In the genomic region with DNA sequence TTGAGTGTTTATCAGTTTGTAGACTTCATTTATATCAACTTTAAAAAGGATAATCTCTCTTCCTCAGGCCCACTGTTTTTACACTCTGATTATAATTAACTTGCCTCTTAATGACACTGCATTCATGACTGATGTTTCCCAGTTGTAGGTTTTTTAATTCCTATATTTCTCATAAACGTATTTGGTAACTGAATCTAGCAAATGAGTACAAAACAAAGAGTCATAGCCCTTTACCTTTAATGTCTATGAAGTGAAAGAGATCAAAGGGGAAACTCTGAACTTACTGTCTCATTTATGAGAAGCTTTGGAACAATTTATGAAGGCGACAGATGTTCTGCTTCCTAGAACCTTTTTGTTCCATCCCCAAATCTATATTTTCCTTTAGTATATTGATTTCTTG, we compare ENCODE assay signal across 17 cellular contexts. TPM values are rescaled to one million over a fixed set of nuclear protein-coding genes. Genes with fewer than 3 reads are reported as not detected.
DNase-seq lines count a peak whose midpoint lies in the region; ATAC-seq and TF ChIP-seq lines count a peak whose summit lies in the region.
"Had no signal": no experiment of that assay in that cellular context is flagged by ENCODE, and none has a peak within 500 bp of the region (broad histone marks: within the 10 kb centered on the region; RNA-seq: fewer than 3 reads in every experiment).

No MANE protein-coding gene starts in this region.

- ATAC-seq in activated T-cell treated with anti-CD3 and anti-CD28 coated beads, Interleukin-2, amount 50 U/mL, for 4 hours = peak; percentile 72 to 81
- ATAC-seq in CD4-positive, alpha-beta T cell (ENCODE audit: poor library complexity) = peak; percentile 77
- peak; percentile 68 for ATAC-seq in activated T-helper 17 cell treated with anti-CD3 and anti-CD28 coated beads, Interleukin-2, amount 50 U/mL, for 72 hours (replicated peaks)
- ATAC-seq in right lobe of liver = no peak

- H3K27me3 Mint-ChIP-seq in activated T-cell treated with anti-CD3 and anti-CD28 coated beads, Interleukin-2, amount 50 U/mL, for 4 hours (ENCODE audit: low read depth) = peaks cover 14% of the 10 kb centered on the region
- H3K27me3 Mint-ChIP-seq in activated T-cell treated with anti-CD3 and anti-CD28 coated beads, Interleukin-2, amount 50 U/mL, for 24 hours = peaks cover 58% of the 10 kb centered on the region
- peaks cover 20% of the 10 kb centered on the region for H3K27me3 Mint-ChIP-seq in CD4-positive, alpha-beta T cell
- peaks cover 17% of the 10 kb centered on the region for H3K27me3 Mint-ChIP-seq in activated T-helper 17 cell treated with anti-CD3 and anti-CD28 coated beads, Interleukin-2, amount 50 U/mL, for 72 hours

- TF ChIP-seq POLR2A in right lobe of liver (IDR thresholded peaks at IDR 0.05) = no peak

- H3K4me1 Mint-ChIP-seq in activated T-cell treated with anti-CD3 and anti-CD28 coated beads, Interleukin-2, amount 50 U/mL, for 4 hours (ENCODE audit: low read depth) = peaks cover 24% of the 10 kb centered on the region
- H3K4me1 Mint-ChIP-seq in activated T-cell treated with anti-CD3 and anti-CD28 coated beads, Interleukin-2, amount 50 U/mL, for 24 hours (ENCODE audit: low read depth) = peaks cover 18% of the 10 kb centered on the region
- peaks cover 17% of the 10 kb centered on the region for H3K4me1 Mint-ChIP-seq in CD4-positive, alpha-beta T cell (ENCODE audit: low read depth)
- H3K4me1 Mint-ChIP-seq in activated T-helper 17 cell treated with anti-CD3 and anti-CD28 coated beads, Interleukin-2, amount 50 U/mL, for 72 hours = peaks cover 9% of the 10 kb centered on the region

- no peaks in the 10 kb centered on the region for H3K36me3 ChIP-seq in KOPT-K1 (ENCODE audit: insufficient read depth, low read length)
- no peaks in the 10 kb centered on the region for H3K36me3 ChIP-seq in right lobe of liver

- H3K4me3 ChIP-seq in right lobe of liver = no peak overlapping the region

- no peaks in the 10 kb centered on the region for H3K36me3 Mint-ChIP-seq in activated T-cell treated with anti-CD3 and anti-CD28 coated beads, Interleukin-2, amount 50 U/mL, for 4 hours (ENCODE audit: insufficient read depth)
- no peaks in the 10 kb centered on the region for H3K36me3 Mint-ChIP-seq in activated T-cell treated with anti-CD3 and anti-CD28 coated beads, Interleukin-2, amount 50 U/mL, for 24 hours (ENCODE audit: low read depth)
- H3K36me3 Mint-ChIP-seq in CD4-positive, alpha-beta T cell (ENCODE audit: low read depth) = no peaks in the 10 kb centered on the region
- H3K36me3 Mint-ChIP-seq in activated T-helper 17 cell treated with anti-CD3 and anti-CD28 coated beads, Interleukin-2, amount 50 U/mL, for 72 hours (ENCODE audit: low read depth) = no peaks in the 10 kb centered on the region

- TF ChIP-seq CTCF in CD4-positive, alpha-beta T cell (IDR thresholded peaks at IDR 0.05) = no peak
- TF ChIP-seq CTCF in right lobe of liver (IDR thresholded peaks at IDR 0.05) = no peak

- H3K9me3 ChIP-seq in CD4-positive, alpha-beta T cell (ENCODE audit: control insufficient read depth, low read length) = no peaks in the 10 kb centered on the region
- H3K9me3 ChIP-seq in KOPT-K1 (ENCODE audit: insufficient read depth, low read length, poor library complexity, severe bottlenecking) (no peaks in the 10 kb centered on the region), right lobe of liver (no peaks in the 10 kb centered on the region)
- H3K9me3 ChIP-seq: SK-N-SH had no signal

- no peaks in the 10 kb centered on the region for H3K9me3 Mint-ChIP-seq in activated T-cell treated with anti-CD3 and anti-CD28 coated beads, Interleukin-2, amount 50 U/mL, for 4 hours
- H3K9me3 Mint-ChIP-seq in activated T-cell treated with anti-CD3 and anti-CD28 coated beads, Interleukin-2, amount 50 U/mL, for 24 hours = no peaks in the 10 kb centered on the region
- no peaks in the 10 kb centered on the region for H3K9me3 Mint-ChIP-seq in CD4-positive, alpha-beta T cell
- no peaks in the 10 kb centered on the region for H3K9me3 Mint-ChIP-seq in activated T-helper 17 cell treated with anti-CD3 and anti-CD28 coated beads, Interleukin-2, amount 50 U/mL, for 72 hours

- no peaks in the 10 kb centered on the region for H3K27me3 ChIP-seq in CD4-positive, alpha-beta T cell (ENCODE audit: control insufficient read depth, insufficient read depth, low read length)
- H3K27me3 ChIP-seq in right lobe of liver = no peaks in the 10 kb centered on the region

- H3K27ac ChIP-seq in CD4-positive, alpha-beta T cell (ENCODE audit: low read depth, low read length) = no peak overlapping the region
- H3K27ac ChIP-seq in KOPT-K1 (ENCODE audit: low read depth, low read length, poor library complexity, severe bottlenecking) = peak overlapping the region; percentile 70
- H3K27ac ChIP-seq in right lobe of liver = no peak overlapping the region

- H3K4me1 ChIP-seq in right lobe of liver = no peaks in the 10 kb centered on the region

- CTCF ChIA-PET in CD4-positive, alpha-beta T cell (lab: Charles Lee) = interaction anchor here (1.1 to 1.5 kb wide), 2 partner anchors 35 to 121 kb away, joined by 3 read pairs; no protein-coding TSS in a partner anchor

- H3K4me3 Mint-ChIP-seq in activated T-cell treated with anti-CD3 and anti-CD28 coated beads, Interleukin-2, amount 50 U/mL, for 4 hours = no peak overlapping the region
- H3K4me3 Mint-ChIP-seq in activated T-cell treated with anti-CD3 and anti-CD28 coated beads, Interleukin-2, amount 50 U/mL, for 24 hours = no peak overlapping the region
- no peak overlapping the region for H3K4me3 Mint-ChIP-seq in CD4-positive, alpha-beta T cell
- H3K4me3 Mint-ChIP-seq in activated T-helper 17 cell treated with anti-CD3 and anti-CD28 coated beads, Interleukin-2, amount 50 U/mL, for 72 hours = peak overlapping the region; percentile 37

- no peak for DNase-seq in activated T-cell treated with anti-CD3 and anti-CD28 coated beads, Interleukin-2, amount 50 U/mL, for 4 hours
- no peak for DNase-seq in activated T-cell treated with anti-CD3 and anti-CD28 coated beads, Interleukin-2, amount 50 U/mL, for 24 hours
- DNase-seq in CD4-positive, alpha-beta T cell = no peak
- DNase-seq in SW480 (ENCODE audit: low spot score) = no peak
- DNase-seq in right lobe of liver = no peak
- DNase-seq in hypothalamus (lab: John Stamatoyannopoulos, UW) = no peak
- DNase-seq: C1 segment of cervical spinal cord, DMS79 treated with DMSO at 0.1 percent for 48 hours, GOT3, NCI-H1436 treated with DMSO at 0.1 percent for 48 hours, NCI-H2029, NCI-H446 treated with DMSO at 0.1 percent for 48 hours, NCI-H748 treated with DMSO at 0.1 percent for 48 hours, SHP77 treated with DMSO at 0.1 percent for 48 hours had no signal

- H3K27ac Mint-ChIP-seq in activated T-cell treated with anti-CD3 and anti-CD28 coated beads, Interleukin-2, amount 50 U/mL, for 24 hours = no peak overlapping the region
- peak overlapping the region; percentile 16 for H3K27ac Mint-ChIP-seq in CD4-positive, alpha-beta T cell
- peak overlapping the region; percentile 49 for H3K27ac Mint-ChIP-seq in activated T-helper 17 cell treated with anti-CD3 and anti-CD28 coated beads, Interleukin-2, amount 50 U/mL, for 72 hours

- intact Hi-C loops in CD4-positive, alpha-beta T cell (cut with DNase I, micrococcal nuclease) = no loop called here
- intact Hi-C loops in right lobe of liver (cut with DNase I) = no loop called here

- WGBS in right lobe of liver (ENCODE audit: insufficient coverage, low coverage, low lambda C conversion rate, missing lambda C conversion rate) = 63% methylated on average over 2 of the region's 2 CpGs

- POLR2A ChIA-PET in CD4-positive, alpha-beta T cell (lab: Charles Lee) = interaction anchor here (1.0 to 1.1 kb wide), 2 partner anchors 144 to 260 kb away, joined by 3 to 4 read pairs; a partner anchor contains a TSS

RNA-seq across cellular contexts. Expression of a gene that starts 56.6 kb away (rescaled TPM):
- under 1 TPM; 0.26 to 0.30 (median 0.30) TPM for total RNA-seq in activated T-cell treated with anti-CD3 and anti-CD28 coated beads, Interleukin-2, amount 50 U/mL, for 4 hours
- 10 to 100 TPM; 14.1 to 16.9 TPM for total RNA-seq in CD4-positive, alpha-beta T cell
- 1 to 10 TPM; 4.3 to 5.4 TPM for total RNA-seq in activated T-helper 17 cell treated with anti-CD3 and anti-CD28 coated beads, Interleukin-2, amount 50 U/mL, for 72 hours
- total RNA-seq in right lobe of liver = 100 to 1,000 TPM in 1 of 6 experiments, 10 to 100 TPM in 5; 45.8 to 107 (median 61.4) TPM

Comparison
In these comparisons a context has a peak if more than half of its experiments do, and no peak if none do; other contexts are left out.
1. ATAC-seq: peak in activated T-cell treated with anti-CD3 and anti-CD28 coated beads, Interleukin-2, amount 50 U/mL, for 4 hours (2 of 2), CD4-positive, alpha-beta T cell (single experiment) and activated T-helper 17 cell treated with anti-CD3 and anti-CD28 coated beads, Interleukin-2, amount 50 U/mL, for 72 hours (single experiment); none in right lobe of liver (0 of 4).
2. RNA of a gene that starts 56.6 kb away (total RNA-seq): 45.8 to 107 TPM in right lobe of liver, 14.1 to 16.9 TPM in CD4-positive, alpha-beta T cell and 4.3 to 5.4 TPM in activated T-helper 17 cell treated with anti-CD3 and anti-CD28 coated beads, Interleukin-2, amount 50 U/mL, for 72 hours; 0.26 to 0.30 TPM in activated T-cell treated with anti-CD3 and anti-CD28 coated beads, Interleukin-2, amount 50 U/mL, for 4 hours; every median in the first group is over 4 times any median in the second.